9 cellular contexts compared by ENCODE assay signal in the genomic region with DNA sequence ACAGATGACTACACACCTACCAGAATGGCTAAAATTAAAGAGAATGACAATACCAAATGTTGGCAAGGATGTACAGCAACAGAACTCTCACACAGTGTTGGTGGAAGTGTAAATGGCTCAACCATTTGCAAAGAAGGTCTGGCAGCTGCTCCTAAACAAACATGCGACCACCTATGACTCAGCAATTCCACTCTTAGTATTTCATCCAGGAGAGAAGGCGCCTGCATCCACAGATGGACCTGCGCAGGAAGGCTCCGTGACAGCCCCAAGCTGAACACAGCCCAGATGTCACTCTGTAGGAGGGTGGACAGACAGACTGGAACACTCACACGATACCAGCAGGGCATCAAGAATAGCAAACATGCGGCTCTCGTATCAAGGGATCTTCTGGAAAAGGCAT. TPM values are rescaled to one million over a fixed set of nuclear protein-coding genes. Genes with fewer than 3 reads are reported as not detected.
DNase-seq lines count a peak whose midpoint lies in the region; ATAC-seq and TF ChIP-seq lines count a peak whose summit lies in the region.
"Had no signal": no experiment of that assay in that cellular context is flagged by ENCODE, and none has a peak within 500 bp of the region (broad histone marks: within the 10 kb centered on the region; RNA-seq: fewer than 3 reads in every experiment).

No MANE protein-coding gene starts in this region.

- no peaks in the 10 kb centered on the region for H3K9me3 Mint-ChIP-seq in activated T-cell treated with anti-CD3 and anti-CD28 coated beads, Interleukin-2, amount 50 U/mL, for 24 hours
- no peaks in the 10 kb centered on the region for H3K9me3 Mint-ChIP-seq in stimulated activated naive B cell treated with anti-CD40 and anti-IgM and Interleukin-4, amounts not matched to agents 10 μg/mL and 1 μg/mL and 100 μg/mL, for 72 hours

- no peak for TF ChIP-seq EP300 in gastroesophageal sphincter (IDR thresholded peaks at IDR 0.05)

- peaks cover 86% of the 10 kb centered on the region for H3K4me1 Mint-ChIP-seq in activated T-cell treated with anti-CD3 and anti-CD28 coated beads, Interleukin-2, amount 50 U/mL, for 24 hours (ENCODE audit: low read depth)
- H3K4me1 Mint-ChIP-seq in stimulated activated naive B cell treated with anti-CD40 and anti-IgM and Interleukin-4, amounts not matched to agents 10 μg/mL and 1 μg/mL and 100 μg/mL, for 72 hours: peaks cover 47 to 77% of the 10 kb centered on the region in 2 donors

- H3K27ac Mint-ChIP-seq in activated T-cell treated with anti-CD3 and anti-CD28 coated beads, Interleukin-2, amount 50 U/mL, for 24 hours: peak overlapping the region; percentile 93
- peak overlapping the region; percentile 49 for H3K27ac Mint-ChIP-seq in stimulated activated naive B cell treated with anti-CD40 and anti-IgM and Interleukin-4, amounts not matched to agents 10 μg/mL and 1 μg/mL and 100 μg/mL, for 72 hours

- DNase-seq in activated T-cell treated with anti-CD3 and anti-CD28 coated beads, Interleukin-2, amount 50 U/mL, for 24 hours: no peak
- no peak for DNase-seq in activated T-cell treated with anti-CD3 and anti-CD28 coated beads, Interleukin-2, amount 50 U/mL, for 48 hours
- peak; percentile 47 for DNase-seq in SK-N-DZ (ENCODE audit: low spot score)
- no peak for DNase-seq in stimulated activated naive B cell treated with anti-CD40 and anti-IgM and Interleukin-4, amounts not matched to agents 10 μg/mL and 1 μg/mL and 100 μg/mL, for 72 hours
- DNase-seq in NCI-H187 (lab: John Stamatoyannopoulos, UW): no peak

- peaks cover 4 to 90% (median 58%) of the 10 kb centered on the region in 3 donors for H3K4me1 ChIP-seq in gastroesophageal sphincter

- 54% methylated on average over 5 of the region's 7 CpGs; no CpG with 5 or more reads in 1 of the 2 donors for WGBS in gastroesophageal sphincter (ENCODE audit: low coverage in 1 of 2), 2 donors

- H3K4me3 Mint-ChIP-seq in activated T-cell treated with anti-CD3 and anti-CD28 coated beads, Interleukin-2, amount 50 U/mL, for 24 hours: no peak overlapping the region
- H3K4me3 Mint-ChIP-seq in stimulated activated naive B cell treated with anti-CD40 and anti-IgM and Interleukin-4, amounts not matched to agents 10 μg/mL and 1 μg/mL and 100 μg/mL, for 72 hours: peak overlapping the region; percentile 42 to 61

- no peaks in the 10 kb centered on the region for H3K27me3 Mint-ChIP-seq in activated T-cell treated with anti-CD3 and anti-CD28 coated beads, Interleukin-2, amount 50 U/mL, for 24 hours
- no peaks in the 10 kb centered on the region for H3K27me3 Mint-ChIP-seq in stimulated activated naive B cell treated with anti-CD40 and anti-IgM and Interleukin-4, amounts not matched to agents 10 μg/mL and 1 μg/mL and 100 μg/mL, for 72 hours

- peaks cover 48% of the 10 kb centered on the region for H3K36me3 Mint-ChIP-seq in activated T-cell treated with anti-CD3 and anti-CD28 coated beads, Interleukin-2, amount 50 U/mL, for 24 hours (ENCODE audit: low read depth)
- peaks cover 32 to 45% of the 10 kb centered on the region in 2 donors for H3K36me3 Mint-ChIP-seq in stimulated activated naive B cell treated with anti-CD40 and anti-IgM and Interleukin-4, amounts not matched to agents 10 μg/mL and 1 μg/mL and 100 μg/mL, for 72 hours

- ATAC-seq in gastroesophageal sphincter: no peak
- no peak for ATAC-seq in stimulated activated naive B cell treated with anti-CD40 and anti-IgM and Interleukin-4, amounts not matched to agents 10 μg/mL and 1 μg/mL and 100 μg/mL, for 72 hours (replicated peaks)
- no peak for ATAC-seq in HG02973 (IDR thresholded peaks at IDR 0.05; ENCODE audit: unreplicated experiment)
- no peak for ATAC-seq in HG02610 (IDR thresholded peaks at IDR 0.05; ENCODE audit: unreplicated experiment)

- peaks cover 0 to 36% of the 10 kb centered on the region in 2 donors for H3K36me3 ChIP-seq in gastroesophageal sphincter

- H3K4me3 ChIP-seq in gastroesophageal sphincter: no peak overlapping the region
- H3K4me3 ChIP-seq: Peyer's patch had no signal

- H3K27ac ChIP-seq in gastroesophageal sphincter: peak overlapping the region in 3 of 4 donors; percentile 96 to 98 (median 96)

- TF ChIP-seq CTCF in gastroesophageal sphincter (IDR thresholded peaks at IDR 0.05): no peak

- TF ChIP-seq POLR2A in gastroesophageal sphincter (IDR thresholded peaks at IDR 0.05): no peak

- no peaks in the 10 kb centered on the region for H3K27me3 ChIP-seq in gastroesophageal sphincter
- H3K27me3 ChIP-seq: Peyer's patch had no signal

- H3K9me3 ChIP-seq in gastroesophageal sphincter: no peaks in the 10 kb centered on the region
- H3K9me3 ChIP-seq: Peyer's patch had no signal

RNA-seq across cellular contexts. Expression of a gene that starts 6.7 kb away (rescaled TPM):
- 183 and 199 TPM in 2 replicates for polyA plus RNA-seq in SK-N-DZ (2014; cell fraction: cytosol; rRNA removed)
- polyA plus RNA-seq in SK-N-DZ (2014; cell fraction: nucleus; rRNA removed): 130 and 133 TPM in 2 replicates
- total RNA-seq in gastroesophageal sphincter: 100 to 1,000 TPM; 217 to 419 (median 313) TPM

RNA-seq across cellular contexts. Expression of a gene that starts 48.9 kb away (rescaled TPM):
- polyA plus RNA-seq in SK-N-DZ (2014; cell fraction: cytosol; rRNA removed): 59.1 and 62.5 TPM in 2 replicates
- 17.8 and 27.2 TPM in 2 replicates for polyA plus RNA-seq in SK-N-DZ (2014; cell fraction: nucleus; rRNA removed)
- 10 to 100 TPM; 41.7 to 56.2 (median 53.7) TPM for total RNA-seq in gastroesophageal sphincter

RNA-seq across cellular contexts. Expression of a gene that starts 53.9 kb away (rescaled TPM):
- polyA plus RNA-seq in SK-N-DZ (2014; cell fraction: cytosol; rRNA removed): 0.07 TPM in 1 of 2 replicates, not detected in the other
- polyA plus RNA-seq in SK-N-DZ (2014; cell fraction: nucleus; rRNA removed): 0.13 TPM in 1 of 2 replicates, not detected in the other
- 100 to 1,000 TPM in 1 of 4 donors, 10 to 100 TPM in 3; 10.4 to 112 (median 41.4) TPM for total RNA-seq in gastroesophageal sphincter
